8 cellular contexts compared by ENCODE assay signal in genomic region chr16:30091474-30092372, GRCh38. TPM values are rescaled to one million over a fixed set of nuclear protein-coding genes. Genes with fewer than 3 reads are reported as not detected.
DNase-seq lines count a peak whose midpoint lies in the region; ATAC-seq, FAIRE-seq and TF ChIP-seq lines count a peak whose summit lies in the region.

Gene TBX6 (minus strand): TSS chr16:30091924. CDS start chr16:30091193, 731 bp downstream.

- in situ Hi-C loops in GM13977 (cut with MboI; ENCODE audit: low pct_unique_long_range_greater_than_20kb, low sequenced_read_pairs, unreplicated experiment) = no loop called here

- peak; percentile 97 for DNase-seq in GM13977 (ENCODE audit: low spot score)
- peak; percentile 58 for DNase-seq in NCI-H1436 treated with DMSO at 0.1 percent for 48 hours (lab: John Stamatoyannopoulos, UW)
- DNase-seq in T-helper 1 cell = peak; percentile 85 to 94 (median 88)
- DNase-seq in amniotic stem cell (lab: John Stamatoyannopoulos, UW) = peak; percentile 87
- peak; percentile 97 for DNase-seq in left ventricle myocardium superior
- DNase-seq in pulmonary artery endothelial cell (ENCODE audit: low read depth, low spot score) = peak; percentile 71
- DNase-seq in urothelium cell line (ENCODE audit: low spot score) = peak; percentile 88

- no peak for FAIRE-seq in urothelium cell line (lab: Jason Lieb, UNC)

- ATAC-seq in HG02870 (IDR thresholded peaks at IDR 0.05; ENCODE audit: unreplicated experiment) (peak; percentile 53), left ventricle myocardium superior (peak; percentile 91)

- TF ChIP-seq CTCF in GM13977 (IDR thresholded peaks at IDR 0.05; ENCODE audit: extremely low read depth, insufficient read depth, missing control alignments) = peak; percentile 92

- intact Hi-C loops in left ventricle myocardium superior (cut with micrococcal nuclease) = no loop called here

RNA-seq across cellular contexts. Expression of gene TBX6, which starts in this region (rescaled TPM):
- total RNA-seq in left ventricle myocardium superior (0.79 TPM), pulmonary artery endothelial cell (0.07 and 0.18 TPM in 2 replicates)

Comparison
In these comparisons a context has a peak if more than half of its experiments do, and no peak if none do; other contexts are left out.
1. Peak in every context shown above with its lines: DNase-seq and ATAC-seq.
2. Peak in DNase-seq and ATAC-seq in left ventricle myocardium superior; RNA of the gene not detected or under 1 TPM.
3. Peak in DNase-seq in pulmonary artery endothelial cell; RNA of the gene not detected or under 1 TPM.